ENCODE assay signal across 11 cellular contexts in the genomic region with DNA sequence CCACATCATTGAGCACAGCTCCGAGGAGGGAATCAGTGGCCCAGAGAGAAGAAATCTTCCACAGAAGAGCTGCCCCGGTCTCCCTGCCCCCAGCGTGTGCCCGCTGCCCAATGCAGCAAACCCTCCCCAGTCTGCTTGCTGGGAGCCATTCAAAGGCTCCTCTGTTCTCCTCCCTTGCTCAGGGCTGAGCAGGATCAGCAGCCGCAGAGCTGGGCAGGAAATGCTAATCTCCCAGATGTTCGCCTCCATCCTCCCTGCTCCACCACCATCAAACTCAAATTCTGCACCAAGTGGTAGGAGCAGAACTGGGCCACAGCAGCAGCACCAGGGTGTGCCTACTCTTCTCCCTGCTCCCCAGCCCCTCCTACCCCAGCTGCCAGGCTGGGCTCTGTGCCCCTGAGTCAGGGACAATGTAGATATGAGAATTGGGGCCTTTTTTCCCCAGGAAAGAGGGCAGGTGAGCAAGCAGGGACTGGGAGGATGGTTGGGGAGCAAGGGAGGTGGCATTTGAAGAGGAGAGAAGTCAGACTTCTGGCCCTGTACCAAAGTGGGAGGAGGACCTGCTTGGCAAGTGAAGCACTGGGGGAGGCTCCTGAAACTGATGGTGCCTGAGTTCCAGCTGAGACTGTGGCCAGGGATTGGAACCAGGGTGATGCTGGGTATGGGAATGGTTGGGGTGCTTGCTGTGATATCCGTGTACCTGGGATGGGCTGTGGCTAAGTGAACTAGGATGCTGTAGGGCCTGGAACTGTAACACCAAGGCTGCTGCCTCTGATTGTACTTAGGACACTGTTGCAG. TPM values are rescaled to one million over a fixed set of nuclear protein-coding genes. Genes with fewer than 3 reads are reported as not detected.
DNase-seq lines count a peak whose midpoint lies in the region; ATAC-seq and TF ChIP-seq lines count a peak whose summit lies in the region.
"Had no signal": no experiment of that assay in that cellular context is flagged by ENCODE, and none has a peak within 500 bp of the region (broad histone marks: within the 10 kb centered on the region; RNA-seq: fewer than 3 reads in every experiment).

No MANE protein-coding gene starts in this region.

- DNase-seq in CD4-positive, alpha-beta T cell, result no peak
- DNase-seq in NCI-H1694 (lab: John Stamatoyannopoulos, UW) (peak; percentile 24), epidermal melanocyte (ENCODE audit: insufficient read length, low spot score) (peak; percentile 21), neural progenitor cell (ENCODE audit: low spot score) (peak; percentile 55), cortex of kidney (lab: John Stamatoyannopoulos, UW) (no peak), coronary artery (ENCODE audit: low spot score) (no peak)
- DNase-seq: CD4-positive, CD25-positive, alpha-beta regulatory T cell; NCI-H1105 treated with DMSO at 0.1 percent for 48 hours had no signal

- no peaks in the 10 kb centered on the region for H3K36me3 Mint-ChIP-seq in CD4-positive, alpha-beta T cell (ENCODE audit: low read depth)
- no peaks in the 10 kb centered on the region for H3K36me3 Mint-ChIP-seq in neural progenitor cell

- H3K27ac ChIP-seq in CD4-positive, alpha-beta T cell (ENCODE audit: low read depth, low read length), result no peak overlapping the region
- H3K27ac ChIP-seq in neural progenitor cell (no peak overlapping the region), coronary artery (peak overlapping the region in 1 of 2 donors; percentile 84)
- H3K27ac ChIP-seq: HL-60 had no signal

- peak overlapping the region; percentile 97 for H3K4me2 ChIP-seq in neural progenitor cell

- H3K4me3 Mint-ChIP-seq in CD4-positive, alpha-beta T cell, result peak overlapping the region; percentile 27
- peak overlapping the region; percentile 84 for H3K4me3 Mint-ChIP-seq in neural progenitor cell

- POLR2A ChIA-PET in CD4-positive, alpha-beta T cell (lab: Charles Lee), result interaction anchor here (0.9 to 4.9 kb wide), 6 partner anchors 43 to 187 kb away, joined by 3 to 43 read pairs (median 17); partner anchors contain the start of gene DELE1

- H3K9me3 ChIP-seq in CD4-positive, alpha-beta T cell (ENCODE audit: control insufficient read depth, low read length), result no peaks in the 10 kb centered on the region
- H3K9me3 ChIP-seq in neural progenitor cell (ENCODE audit: low read depth), result no peaks in the 10 kb centered on the region

- H3K27me3 ChIP-seq in CD4-positive, alpha-beta T cell (ENCODE audit: control insufficient read depth, insufficient read depth, low read length), result peaks cover 91% of the 10 kb centered on the region
- H3K27me3 ChIP-seq in neural progenitor cell, result peaks cover 21% of the 10 kb centered on the region

- H3K4me1 ChIP-seq in neural progenitor cell, result peaks cover 46% of the 10 kb centered on the region

- peaks cover 85% of the 10 kb centered on the region for H3K27me3 Mint-ChIP-seq in CD4-positive, alpha-beta T cell
- H3K27me3 Mint-ChIP-seq in neural progenitor cell (ENCODE audit: insufficient read depth, low read depth), result peaks cover 26% of the 10 kb centered on the region

- peaks cover 29% of the 10 kb centered on the region for H3K79me2 ChIP-seq in neural progenitor cell (ENCODE audit: low read depth)

- no peaks in the 10 kb centered on the region for H3K9me3 Mint-ChIP-seq in CD4-positive, alpha-beta T cell
- no peaks in the 10 kb centered on the region for H3K9me3 Mint-ChIP-seq in neural progenitor cell

- TF ChIP-seq CTCF in CD4-positive, alpha-beta T cell (IDR thresholded peaks at IDR 0.05), result no peak
- TF ChIP-seq CTCF in neural progenitor cell (IDR thresholded peaks at IDR 0.05) (no peak), coronary artery (IDR thresholded peaks at IDR 0.05) (no peak)

- intact Hi-C loops in CD4-positive, alpha-beta T cell (cut with DNase I, micrococcal nuclease), result loop anchor here (1.0 to 2.0 kb wide), 6 partner anchors 80 to 215 kb away; no protein-coding TSS in a partner anchor

- peaks cover 33% of the 10 kb centered on the region for H3K4me1 Mint-ChIP-seq in CD4-positive, alpha-beta T cell (ENCODE audit: low read depth)
- H3K4me1 Mint-ChIP-seq in neural progenitor cell, result peaks cover 67% of the 10 kb centered on the region

- CTCF ChIA-PET in CD4-positive, alpha-beta T cell (lab: Charles Lee), result interaction anchor here (0.7 to 8.2 kb wide), 16 partner anchors 7 to 316 kb away, joined by 3 to 88 read pairs (median 6); partner anchors contain the start of genes ARAP3 and RNF14

- no peaks in the 10 kb centered on the region for H3K36me3 ChIP-seq in neural progenitor cell

- peaks cover 43% of the 10 kb centered on the region for H4K20me1 ChIP-seq in neural progenitor cell (ENCODE audit: low read depth)

- no peak for ATAC-seq in CD4-positive, alpha-beta T cell (ENCODE audit: poor library complexity)
- ATAC-seq in HG02970 (IDR thresholded peaks at IDR 0.05; ENCODE audit: low FRiP score, unreplicated experiment), result no peak
- no peak for ATAC-seq in GM21390 (IDR thresholded peaks at IDR 0.05; ENCODE audit: unreplicated experiment)

- no peak overlapping the region for H3K27ac Mint-ChIP-seq in CD4-positive, alpha-beta T cell
- no peak overlapping the region for H3K27ac Mint-ChIP-seq in neural progenitor cell

- H3K4me3 ChIP-seq in neural progenitor cell (peak overlapping the region; percentile 0), coronary artery (no peak overlapping the region)

- H3F3A ChIP-seq in neural progenitor cell (ENCODE audit: low read depth), result peaks cover 70% of the 10 kb centered on the region

- no peak overlapping the region for H3K9ac ChIP-seq in neural progenitor cell

- H2AFZ ChIP-seq in neural progenitor cell (replicated peaks), result no peak overlapping the region

RNA-seq across cellular contexts. Expression of gene PCDH1, which starts 1.9 kb away (rescaled TPM):
- under 1 TPM in 1 of 2 experiments, not detected in 1; 0.17 TPM for total RNA-seq in CD4-positive, alpha-beta T cell
- 24.8 and 48.4 TPM in 2 replicates for total RNA-seq in neural progenitor cell (ENCODE audit: low replicate concordance)

RNA-seq across cellular contexts. Expression of gene DELE1, which starts 43.5 kb away (rescaled TPM):
- 10 to 100 TPM; 60.0 to 61.1 TPM for total RNA-seq in CD4-positive, alpha-beta T cell
- total RNA-seq in neural progenitor cell (ENCODE audit: low replicate concordance), result 47.7 and 86.5 TPM in 2 replicates

Comparison
In these comparisons a context has a peak if more than half of its experiments do, and no peak if none do; other contexts are left out.
1. DNase-seq: peak in NCI-H1694 (single experiment), epidermal melanocyte (single experiment) and neural progenitor cell (single experiment); none in CD4-positive, alpha-beta T cell (0 of 10), cortex of kidney (single experiment) and coronary artery (single experiment).
2. RNA of gene PCDH1, which starts 1.9 kb away (total RNA-seq): 24.8 to 48.4 TPM in neural progenitor cell; 0.17 TPM in CD4-positive, alpha-beta T cell; every median in the first group is over 10 times any median in the second.